8 cellular contexts compared by ENCODE assay signal in genomic region chr5:4700082-4700481, GRCh38.
DNase-seq lines count a peak whose midpoint lies in the region; ATAC-seq and TF ChIP-seq lines count a peak whose summit lies in the region.

No MANE protein-coding gene starts in this region.

- no peak overlapping the region for H3K9ac ChIP-seq in mesendoderm (ENCODE audit: low read length)

- H3K4ac ChIP-seq in mesendoderm (ENCODE audit: low read depth, low read length) = no peak overlapping the region

- no peaks in the 10 kb centered on the region for H3K36me3 ChIP-seq in mesendoderm (ENCODE audit: control insufficient read depth, insufficient read depth, low read length)

- TF ChIP-seq CTCF in MCF 10A (IDR thresholded peaks at IDR 0.05; ENCODE audit: unreplicated experiment) = peak; percentile 56
- no peak for TF ChIP-seq CTCF in foreskin fibroblast (IDR thresholded peaks at IDR 0.05; ENCODE audit: low read depth, low read length)

- peaks cover 0 to 1% of the 10 kb centered on the region in 2 donors for H3K36me3 Mint-ChIP-seq in activated T-cell treated with anti-CD3 and anti-CD28 coated beads, Interleukin-2, amount 50 U/mL, for 72 hours (ENCODE audit: insufficient read depth in 2 of 2)
- H3K36me3 Mint-ChIP-seq in activated T-cell treated with anti-CD3 and anti-CD28 coated beads, Interleukin-2, amount 50 U/mL, for 4 hours (ENCODE audit: insufficient read depth) = no peaks in the 10 kb centered on the region
- no peaks in the 10 kb centered on the region for H3K36me3 Mint-ChIP-seq in MCF 10A (ENCODE audit: insufficient read depth, unreplicated experiment)
- H3K36me3 Mint-ChIP-seq in T-cell = no peaks in the 10 kb centered on the region

- no peak overlapping the region for H2BK15ac ChIP-seq in mesendoderm (replicated peaks; ENCODE audit: low read depth)

- no peak overlapping the region for H3K4me3 ChIP-seq in mesendoderm (ENCODE audit: low read length)
- H3K4me3 ChIP-seq in foreskin fibroblast (ENCODE audit: low read depth in 1 of 2, low read length in 2 of 2) = no peak overlapping the region

- H3K9me3 Mint-ChIP-seq in activated T-cell treated with anti-CD3 and anti-CD28 coated beads, Interleukin-2, amount 50 U/mL, for 72 hours = peaks cover 0 to 8% of the 10 kb centered on the region in 2 donors
- peaks cover 8% of the 10 kb centered on the region for H3K9me3 Mint-ChIP-seq in activated T-cell treated with anti-CD3 and anti-CD28 coated beads, Interleukin-2, amount 50 U/mL, for 4 hours
- no peaks in the 10 kb centered on the region for H3K9me3 Mint-ChIP-seq in MCF 10A (ENCODE audit: unreplicated experiment)
- H3K9me3 Mint-ChIP-seq in T-cell = peaks cover 4 to 13% (median 12%) of the 10 kb centered on the region in 3 donors

- H3K23ac ChIP-seq in mesendoderm (ENCODE audit: low read length) = no peak overlapping the region

- H3K27ac ChIP-seq in mesendoderm (ENCODE audit: low read depth, low read length) = no peak overlapping the region

- CTCF ChIA-PET in MCF 10A (lab: Yijun Ruan, JAX) = interaction anchor here (0.5 to 2.0 kb wide), 35 partner anchors 9 to 1956 kb away, joined by 3 to 11 read pairs (median 4); no protein-coding TSS in a partner anchor
- CTCF ChIA-PET in T-cell (lab: Charles Lee) = no interaction called here

- H4K8ac ChIP-seq in mesendoderm (ENCODE audit: low read depth, low read length) = no peak overlapping the region

- H3K27ac Mint-ChIP-seq in activated T-cell treated with anti-CD3 and anti-CD28 coated beads, Interleukin-2, amount 50 U/mL, for 72 hours = no peak overlapping the region
- H3K27ac Mint-ChIP-seq in MCF 10A (ENCODE audit: low read depth, unreplicated experiment) = no peak overlapping the region
- H3K27ac Mint-ChIP-seq in T-cell = no peak overlapping the region

- H3K79me2 ChIP-seq in mesendoderm (ENCODE audit: control insufficient read depth, insufficient read depth, low read length) = no peaks in the 10 kb centered on the region

- H3K4me1 Mint-ChIP-seq in activated T-cell treated with anti-CD3 and anti-CD28 coated beads, Interleukin-2, amount 50 U/mL, for 72 hours (ENCODE audit: low read depth) = no peaks in the 10 kb centered on the region
- no peaks in the 10 kb centered on the region for H3K4me1 Mint-ChIP-seq in activated T-cell treated with anti-CD3 and anti-CD28 coated beads, Interleukin-2, amount 50 U/mL, for 4 hours (ENCODE audit: low read depth)
- H3K4me1 Mint-ChIP-seq in MCF 10A (ENCODE audit: insufficient read depth, unreplicated experiment) (no peaks in the 10 kb centered on the region), T-cell (no peaks in the 10 kb centered on the region)

- no peak overlapping the region for H2AK5ac ChIP-seq in mesendoderm (ENCODE audit: low read length)

- no CpG with 5 or more reads among the region's 6 CpGs for WGBS in mesendoderm (ENCODE audit: extremely low coverage, insufficient coverage, low lambda C conversion rate)

- no peak for ATAC-seq in activated T-cell treated with anti-CD3 and anti-CD28 coated beads, Interleukin-2, amount 50 U/mL, for 72 hours (replicated peaks in 1 of 2)
- ATAC-seq in activated T-cell treated with anti-CD3 and anti-CD28 coated beads, Interleukin-2, amount 50 U/mL, for 4 hours = no peak
- no peak for ATAC-seq in T-cell (replicated peaks in 1 of 4)

- no TSS peak for BruUV-seq in MCF 10A (replicated peaks; lab: Mats Ljungman, UMichigan)

- no peaks in the 10 kb centered on the region for H3K4me1 ChIP-seq in mesendoderm (ENCODE audit: control insufficient read depth, low read depth, low read length)

- no peaks in the 10 kb centered on the region for H3K79me1 ChIP-seq in mesendoderm (ENCODE audit: low read length)

- peak; percentile 8 to 22 for DNase-seq in activated T-cell treated with anti-CD3 and anti-CD28 coated beads, Interleukin-2, amount 50 U/mL, for 72 hours
- no peak for DNase-seq in activated T-cell treated with anti-CD3 and anti-CD28 coated beads, Interleukin-2, amount 50 U/mL, for 4 hours
- DNase-seq in NCI-H2227 treated with DMSO at 0.1 percent for 48 hours (lab: John Stamatoyannopoulos, UW) (peak; percentile 57), MCF 10A (ENCODE audit: unreplicated experiment) (peak; percentile 68), mesendoderm (peak; percentile 85), T-cell (no peak), hepatic stellate cell (ENCODE audit: low spot score) (no peak), foreskin fibroblast (no peak)

- no peak overlapping the region for H4K5ac ChIP-seq in mesendoderm (ENCODE audit: low read length)

- H3K4me2 ChIP-seq in mesendoderm (ENCODE audit: low read length) = no peak overlapping the region

- intact Hi-C loops in MCF 10A (cut with micrococcal nuclease) = loop anchor here (1.0 to 5.0 kb wide), 3 partner anchors 162 to 1103 kb away; partner anchors contain the start of gene IRX1

- no peak overlapping the region for H3K4me3 Mint-ChIP-seq in activated T-cell treated with anti-CD3 and anti-CD28 coated beads, Interleukin-2, amount 50 U/mL, for 72 hours
- no peak overlapping the region for H3K4me3 Mint-ChIP-seq in activated T-cell treated with anti-CD3 and anti-CD28 coated beads, Interleukin-2, amount 50 U/mL, for 4 hours
- peak overlapping the region; percentile 21 for H3K4me3 Mint-ChIP-seq in MCF 10A (ENCODE audit: unreplicated experiment)
- no peak overlapping the region for H3K4me3 Mint-ChIP-seq in T-cell

- POLR2A ChIA-PET in MCF 10A (lab: Yijun Ruan, JAX) = interaction anchor here (0.7 to 1.3 kb wide), 3 partner anchors 8 to 1949 kb away, joined by 3 to 5 read pairs (median 3); partner anchors contain the start of gene IRX2
- POLR2A ChIA-PET in T-cell (lab: Charles Lee) = no interaction called here

- no peaks in the 10 kb centered on the region for H3K27me3 ChIP-seq in mesendoderm (ENCODE audit: insufficient read depth, low read length, poor library complexity)

- H3K18ac ChIP-seq in mesendoderm (ENCODE audit: low read length) = no peak overlapping the region

- H2BK5ac ChIP-seq in mesendoderm (ENCODE audit: low read length) = no peak overlapping the region

- H3K56ac ChIP-seq in mesendoderm (ENCODE audit: low read length) = no peak overlapping the region

- no peaks in the 10 kb centered on the region for H3K27me3 Mint-ChIP-seq in activated T-cell treated with anti-CD3 and anti-CD28 coated beads, Interleukin-2, amount 50 U/mL, for 72 hours (ENCODE audit: low read depth)
- no peaks in the 10 kb centered on the region for H3K27me3 Mint-ChIP-seq in activated T-cell treated with anti-CD3 and anti-CD28 coated beads, Interleukin-2, amount 50 U/mL, for 4 hours (ENCODE audit: low read depth)
- no peaks in the 10 kb centered on the region for H3K27me3 Mint-ChIP-seq in MCF 10A (ENCODE audit: insufficient read depth, unreplicated experiment)
- no peaks in the 10 kb centered on the region for H3K27me3 Mint-ChIP-seq in T-cell

- no peak overlapping the region for H2BK120ac ChIP-seq in mesendoderm (ENCODE audit: low read depth, low read length)

Comparison
In these comparisons a context has a peak if more than half of its experiments do, and no peak if none do; other contexts are left out.
1. DNase-seq: peak in activated T-cell treated with anti-CD3 and anti-CD28 coated beads, Interleukin-2, amount 50 U/mL, for 72 hours (2 of 2), NCI-H2227 treated with DMSO at 0.1 percent for 48 hours (single experiment), MCF 10A (single experiment) and mesendoderm (single experiment); none in activated T-cell treated with anti-CD3 and anti-CD28 coated beads, Interleukin-2, amount 50 U/mL, for 4 hours (single experiment), T-cell (0 of 34), hepatic stellate cell (single experiment) and foreskin fibroblast (0 of 2).